Comparison of ENCODE assay signal across 27 cellular contexts in genomic region chr20:38008233-38008944, GRCh38.
"Had no signal": no experiment of that assay in that cellular context is flagged by ENCODE, and none has a peak within 500 bp of the region (broad histone marks: within the 10 kb centered on the region; RNA-seq: fewer than 3 reads in every experiment).

No MANE protein-coding gene starts in this region.

- H3K36me3 ChIP-seq: breast epithelium had no signal

- H3K9me3 Mint-ChIP-seq: activated CD4-positive, alpha-beta T cell treated with anti-CD3 and anti-CD28 coated beads, Interleukin-2, amount 10 ng/mL, durations not matched to agents 7 days and 5 days; activated naive CD4-positive, alpha-beta T cell treated with anti-CD3 and anti-CD28 coated beads, Interleukin-2, amount 50 U/mL, for 24 hours; activated T-cell treated with anti-CD3 and anti-CD28 coated beads, Interleukin-2, amount 50 U/mL, for 24 hours; T-cell had no signal

- H3K27me3 Mint-ChIP-seq: activated CD4-positive, alpha-beta T cell treated with anti-CD3 and anti-CD28 coated beads, Interleukin-2, amount 10 ng/mL, durations not matched to agents 7 days and 5 days; activated naive CD4-positive, alpha-beta T cell treated with anti-CD3 and anti-CD28 coated beads, Interleukin-2, amount 50 U/mL, for 24 hours; activated T-cell treated with anti-CD3 and anti-CD28 coated beads, Interleukin-2, amount 50 U/mL, for 24 hours; T-cell had no signal

- H3K4me3 ChIP-seq: adrenal gland, body of pancreas, breast epithelium, SJSA1 had no signal

- ATAC-seq: activated CD8-positive, alpha-beta T cell treated with anti-CD3 and anti-CD28 coated beads, Interleukin-2, amount 10 ng/mL, durations not matched to agents 7 days and 5 days; body of pancreas; Panc1; SK-N-SH treated with all-trans-retinoic acid at 6 μM for 48 hours; T-cell had no signal

- H3K27ac Mint-ChIP-seq: activated CD4-positive, alpha-beta T cell treated with anti-CD3 and anti-CD28 coated beads, Interleukin-2, amount 10 ng/mL, durations not matched to agents 7 days and 5 days; activated CD8-positive, alpha-beta T cell treated with anti-CD3 and anti-CD28 coated beads, Interleukin-2, amount 10 ng/mL, durations not matched to agents 7 days and 5 days; activated naive CD4-positive, alpha-beta T cell treated with anti-CD3 and anti-CD28 coated beads, Interleukin-2, amount 50 U/mL, for 24 hours; T-cell had no signal

- FAIRE-seq: astrocyte had no signal

- H3K4me1 ChIP-seq: body of pancreas, breast epithelium, SJSA1 had no signal

- H3K27ac ChIP-seq: adrenal gland, body of pancreas, breast epithelium, SJSA1, VCaP had no signal

- H3K9me3 ChIP-seq: adrenal gland, body of pancreas, breast epithelium, SJSA1 had no signal

- DNase-seq: activated CD4-positive, alpha-beta T cell treated with anti-CD3 and anti-CD28 coated beads for 1 hour; activated CD4-positive, alpha-beta T cell treated with anti-CD3 and anti-CD28 coated beads, Interleukin-2, amount 10 ng/mL, durations not matched to agents 7 days and 5 days; activated CD4-positive, alpha-beta T cell treated with anti-CD3 and anti-CD28 coated beads, Interleukin-2, amount 50 U/mL, for 48 hours; activated CD4-positive, CD25-positive, alpha-beta regulatory T cell; activated CD8-positive, alpha-beta T cell treated with anti-CD3 and anti-CD28 coated beads, Interleukin-2, amount 10 ng/mL, durations not matched to agents 7 days and 5 days; activated gamma-delta T cell treated with Interleukin-2 at 50 U/mL for 16 hours; activated T-cell treated with anti-CD3 and anti-CD28 coated beads, Interleukin-2, amount 50 U/mL, for 24 hours; adrenal gland; body of pancreas; Karpas-422; KBM-7; NCI-H1105; NCI-H1436; NCI-H1930; NCI-H2081 treated with DMSO at 0.1 percent for 48 hours; NCI-H345; SHP77 treated with DMSO at 0.1 percent for 48 hours; T-cell; T-helper 2 cell; T-helper 9 cell had no signal

- H3K4me3 Mint-ChIP-seq: activated CD4-positive, alpha-beta T cell treated with anti-CD3 and anti-CD28 coated beads, Interleukin-2, amount 10 ng/mL, durations not matched to agents 7 days and 5 days; activated CD8-positive, alpha-beta T cell treated with anti-CD3 and anti-CD28 coated beads, Interleukin-2, amount 10 ng/mL, durations not matched to agents 7 days and 5 days; activated naive CD4-positive, alpha-beta T cell treated with anti-CD3 and anti-CD28 coated beads, Interleukin-2, amount 50 U/mL, for 24 hours; activated T-cell treated with anti-CD3 and anti-CD28 coated beads, Interleukin-2, amount 50 U/mL, for 24 hours; T-cell had no signal

- H3K27me3 ChIP-seq: adrenal gland, body of pancreas, breast epithelium, SJSA1 had no signal
